In the genomic region with DNA sequence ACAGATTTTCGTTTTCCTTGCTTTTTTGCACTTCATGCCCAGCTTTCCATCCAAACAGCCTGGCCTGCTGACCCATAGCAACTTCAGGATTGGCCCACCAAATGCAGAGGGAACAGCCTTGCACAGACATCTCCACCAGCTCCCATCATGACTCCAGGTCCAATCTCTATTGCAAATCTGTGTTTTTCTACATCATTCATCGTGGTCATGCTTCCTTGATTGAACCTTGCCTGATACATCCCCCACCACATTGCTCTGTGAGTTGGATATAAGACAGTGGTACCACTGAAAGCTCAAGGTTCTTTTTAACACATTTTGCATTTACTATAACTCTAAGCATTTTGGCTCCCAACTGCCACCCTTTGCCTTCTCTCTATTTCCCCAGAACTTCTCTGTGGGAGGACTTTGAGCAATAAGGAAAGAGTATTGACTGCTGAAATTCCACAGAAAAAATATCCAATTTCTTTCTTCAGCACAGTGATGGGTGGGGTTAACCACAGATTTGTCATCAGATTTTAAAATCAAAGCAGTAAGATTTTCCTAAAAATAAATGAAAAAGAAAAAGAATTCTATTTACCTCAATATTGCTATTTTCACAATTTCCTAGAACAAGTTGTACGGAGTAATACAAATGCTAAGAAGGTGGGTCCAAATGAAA, we compare ENCODE assay signal across 14 cellular contexts.
A peak's percentile ranks its signal among the peaks of the same experiment; 100 is the strongest.
DNase-seq lines count a peak whose midpoint lies in the region; ATAC-seq, FAIRE-seq and TF ChIP-seq lines count a peak whose summit lies in the region.
"Had no signal": no experiment of that assay in that cellular context is flagged by ENCODE, and none has a peak within 500 bp of the region (broad histone marks: within the 10 kb centered on the region; RNA-seq: fewer than 3 reads in every experiment).

No MANE protein-coding gene starts in this region.

- H3K79me2 ChIP-seq in GM23248 (ENCODE audit: insufficient read depth): no peaks in the 10 kb centered on the region

- peak overlapping the region; percentile 95 for H3K9ac ChIP-seq in GM23248

- intact Hi-C loops in breast epithelium (cut with DNase I; ENCODE audit: low total_unique reads): loop anchor here (5.0 kb wide), 1 partner anchor 117 kb away; no protein-coding TSS in a partner anchor
- intact Hi-C loops in left lung (cut with DNase I): no loop called here
- intact Hi-C loops in spleen (cut with DNase I; ENCODE audit: low total_unique reads): no loop called here

- no peak overlapping the region for H2AFZ ChIP-seq in GM23248

- no peaks in the 10 kb centered on the region for H3K36me3 ChIP-seq in GM23248 (ENCODE audit: low read depth)
- H3K36me3 ChIP-seq in breast epithelium: no peaks in the 10 kb centered on the region
- no peaks in the 10 kb centered on the region for H3K36me3 ChIP-seq in left lung
- no peaks in the 10 kb centered on the region for H3K36me3 ChIP-seq in spleen
- no peaks in the 10 kb centered on the region for H3K36me3 ChIP-seq in small intestine (ENCODE audit: control insufficient read depth in 2 of 2, insufficient read depth in 2 of 2, low read length in 2 of 2)
- no peaks in the 10 kb centered on the region for H3K36me3 ChIP-seq in effector memory CD4-positive, alpha-beta T cell (ENCODE audit: control insufficient read depth, insufficient read depth, low read length)

- no peak for ATAC-seq in left lung
- ATAC-seq: T-helper 17 cell had no signal

- H3K9me3 ChIP-seq in GM23248 (ENCODE audit: low read depth) (no peaks in the 10 kb centered on the region), breast epithelium (no peaks in the 10 kb centered on the region), left lung (no peaks in the 10 kb centered on the region), spleen (no peaks in the 10 kb centered on the region), small intestine (ENCODE audit: control insufficient read depth, low read depth) (no peaks in the 10 kb centered on the region)
- no peaks in the 10 kb centered on the region for H3K9me3 ChIP-seq in effector memory CD4-positive, alpha-beta T cell (ENCODE audit: control insufficient read depth, low read length)

- H4K20me1 ChIP-seq in GM23248 (ENCODE audit: insufficient read depth): no peaks in the 10 kb centered on the region

- H3K4me2 ChIP-seq in GM23248 (ENCODE audit: unreplicated experiment): peak overlapping the region; percentile 79

- no peaks in the 10 kb centered on the region for H3K27me3 ChIP-seq in GM23248 (replicated peaks; ENCODE audit: insufficient read depth)
- no peaks in the 10 kb centered on the region for H3K27me3 ChIP-seq in breast epithelium
- H3K27me3 ChIP-seq in left lung: no peaks in the 10 kb centered on the region
- no peaks in the 10 kb centered on the region for H3K27me3 ChIP-seq in spleen (replicated peaks in 1 of 7)
- no peaks in the 10 kb centered on the region for H3K27me3 ChIP-seq in small intestine (ENCODE audit: control insufficient read depth in 2 of 2, insufficient read depth in 2 of 2, low read length in 2 of 2)
- no peaks in the 10 kb centered on the region for H3K27me3 ChIP-seq in effector memory CD4-positive, alpha-beta T cell (replicated peaks; ENCODE audit: control insufficient read depth, insufficient read depth, low read length, poor library complexity, severe bottlenecking)

- TF ChIP-seq CTCF in breast epithelium (IDR thresholded peaks at IDR 0.05): no peak
- no peak for TF ChIP-seq CTCF in left lung (IDR thresholded peaks at IDR 0.05)
- no peak for TF ChIP-seq CTCF in spleen (IDR thresholded peaks at IDR 0.05 in 8 of 11, conservative IDR thresholded peaks at IDR 0.05 in 3 of 11)

- DNase-seq in GM23248 (no peak), breast epithelium (ENCODE audit: low spot score in 2 of 2) (no peak), left lung (no peak), spleen (no peak), small intestine (no peak)
- DNase-seq in stimulated activated CD4-positive, alpha-beta T cell treated with anti-CD3 and anti-CD28 coated beads, Interleukin-1b, Interleukin-23, amount 100 ng/mL, for 48 hours: no peak
- no peak for DNase-seq in central memory CD4-positive, alpha-beta T cell
- DNase-seq in effector memory CD4-positive, alpha-beta T cell: no peak
- DNase-seq: activated naive CD8-positive, alpha-beta T cell treated with anti-CD3 and anti-CD28 coated beads for 36 hours; AML-193; immature natural killer cell; NCI-H146; NK-92 treated with Interleukin-12 subunit alpha and Interleukin-12 subunit beta, amount 100 ng/mL, for 24 hours; T-helper 17 cell had no signal

- peak overlapping the region; percentile 23 for H3K4me3 ChIP-seq in GM23248
- H3K4me3 ChIP-seq in breast epithelium: no peak overlapping the region
- H3K4me3 ChIP-seq in left lung: no peak overlapping the region
- H3K4me3 ChIP-seq in spleen: no peak overlapping the region
- no peak overlapping the region for H3K4me3 ChIP-seq in small intestine (ENCODE audit: low read depth in 1 of 2, low read length in 2 of 2)
- H3K4me3 ChIP-seq in effector memory CD4-positive, alpha-beta T cell (ENCODE audit: insufficient read depth, low read depth, low read length, poor library complexity, severe bottlenecking): no peak overlapping the region

- FAIRE-seq in small intestine (lab: Jason Lieb, UNC): no peak

- no peak for TF ChIP-seq POLR2A in breast epithelium (IDR thresholded peaks at IDR 0.05)
- TF ChIP-seq POLR2A in spleen (IDR thresholded peaks at IDR 0.05): no peak

- peak overlapping the region; percentile 100 for H3K27ac ChIP-seq in GM23248
- H3K27ac ChIP-seq in breast epithelium: peak overlapping the region; percentile 82 to 93
- peak overlapping the region; percentile 47 to 61 for H3K27ac ChIP-seq in left lung
- peak overlapping the region in 5 of 8 donors; percentile 46 to 66 (median 58) for H3K27ac ChIP-seq in spleen
- peak overlapping the region in 1 of 2 donors; percentile 81 for H3K27ac ChIP-seq in small intestine (ENCODE audit: low read depth in 1 of 2, low read length in 1 of 2)
- no peak overlapping the region for H3K27ac ChIP-seq in effector memory CD4-positive, alpha-beta T cell (ENCODE audit: insufficient read depth, low read length, poor library complexity, severe bottlenecking)

- H3K9me2 ChIP-seq in GM23248 (ENCODE audit: insufficient read depth): no peaks in the 10 kb centered on the region

- peaks cover 63% of the 10 kb centered on the region for H3K4me1 ChIP-seq in GM23248 (ENCODE audit: insufficient read depth)
- no peaks in the 10 kb centered on the region for H3K4me1 ChIP-seq in breast epithelium
- H3K4me1 ChIP-seq in left lung: peaks cover 0 to 15% of the 10 kb centered on the region in 2 donors
- H3K4me1 ChIP-seq in spleen: peaks cover 0 to 28% (median 10%) of the 10 kb centered on the region in 6 donors
- peaks cover 0 to 4% of the 10 kb centered on the region in 2 donors for H3K4me1 ChIP-seq in small intestine (ENCODE audit: control insufficient read depth in 2 of 2, insufficient read depth in 1 of 2, low read depth in 1 of 2, low read length in 1 of 2)
- H3K4me1 ChIP-seq in effector memory CD4-positive, alpha-beta T cell (ENCODE audit: control insufficient read depth, insufficient read depth, low read length, poor library complexity, severe bottlenecking): no peaks in the 10 kb centered on the region

- in situ Hi-C loops in GM23248 (cut with MboI): loop anchor here (10.0 kb wide), 1 partner anchor 115 kb away; a partner anchor contains a TSS

- peaks cover 53% of the 10 kb centered on the region for H3F3A ChIP-seq in GM23248 (ENCODE audit: insufficient read depth)

- WGBS in GM23248 (ENCODE audit: low coverage in 1 of 2, low lambda C conversion rate in 2 of 2, missing lambda C conversion rate in 2 of 2), 2 experiments: 35 to 44% methylated on average over 3 of the region's 3 CpGs
- 57 to 74% (median 69%) methylated on average over 3 of the region's 3 CpGs for WGBS in spleen, 5 donors
- WGBS in small intestine, 3 donors: 60 to 64% (median 63%) methylated on average over 3 of the region's 3 CpGs
